Comparison of ENCODE assay signal across 19 cellular contexts in the genomic region with DNA sequence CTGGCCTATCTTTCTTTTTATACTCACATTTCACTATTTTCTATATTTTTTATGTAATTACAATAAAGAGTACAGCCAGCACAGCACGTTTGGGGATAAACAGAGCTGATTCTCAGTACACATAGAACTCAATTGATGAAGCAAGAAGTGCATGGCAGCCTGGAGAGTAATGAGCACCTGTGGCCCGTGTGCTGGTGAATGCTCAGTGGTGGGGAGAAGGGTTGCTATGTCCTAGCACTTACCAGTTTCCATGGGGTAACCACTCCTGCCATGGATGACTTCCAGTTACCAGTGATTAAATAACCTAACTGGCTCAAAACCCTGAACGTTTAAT.
DNase-seq lines count a peak whose midpoint lies in the region; ATAC-seq, FAIRE-seq and TF ChIP-seq lines count a peak whose summit lies in the region.
"Had no signal": no experiment of that assay in that cellular context is flagged by ENCODE, and none has a peak within 500 bp of the region (broad histone marks: within the 10 kb centered on the region; RNA-seq: fewer than 3 reads in every experiment).

No MANE protein-coding gene starts in this region.

- H3K9me3 ChIP-seq in breast epithelium, result no peaks in the 10 kb centered on the region
- peaks cover 3% of the 10 kb centered on the region for H3K9me3 ChIP-seq in astrocyte (ENCODE audit: insufficient read depth, low read depth, low read length)
- no peaks in the 10 kb centered on the region for H3K9me3 ChIP-seq in mesodermal cell (ENCODE audit: control insufficient read depth, low read length)
- H3K9me3 ChIP-seq: prostate gland had no signal

- H3K36me3 ChIP-seq in breast epithelium, result no peaks in the 10 kb centered on the region
- no peaks in the 10 kb centered on the region for H3K36me3 ChIP-seq in astrocyte (ENCODE audit: insufficient read depth, low read length)
- H3K36me3 ChIP-seq in mesodermal cell (ENCODE audit: control insufficient read depth, insufficient read depth, low read length), result no peaks in the 10 kb centered on the region
- H3K36me3 ChIP-seq: prostate gland, SJCRH30 had no signal

- peak overlapping the region; percentile 70 for H2AFZ ChIP-seq in astrocyte (ENCODE audit: low read depth, low read length)

- no peak for FAIRE-seq in astrocyte (lab: Jason Lieb, UNC)
- FAIRE-seq: A204.1, K562 had no signal

- H3K27me3 ChIP-seq in breast epithelium (no peaks in the 10 kb centered on the region), astrocyte (ENCODE audit: insufficient read depth, low read length) (no peaks in the 10 kb centered on the region)

- H3K4me3 Mint-ChIP-seq in MCF 10A (ENCODE audit: unreplicated experiment), result no peak overlapping the region
- no peak overlapping the region for H3K4me3 Mint-ChIP-seq in astrocyte (ENCODE audit: unreplicated experiment)
- H3K4me3 Mint-ChIP-seq in type B pancreatic cell, result no peak overlapping the region
- H3K4me3 Mint-ChIP-seq: T-helper 1 cell treated with Interleukin-12 subunit alpha and Interleukin-12 subunit beta and Interleukin-4 antibody, amounts not matched to agents 30 μg/mL and 1 μg/mL, for 36 hours had no signal

- no peak for DNase-seq in breast epithelium (ENCODE audit: low spot score in 2 of 2)
- DNase-seq in MCF 10A (ENCODE audit: unreplicated experiment), result no peak
- no peak for DNase-seq in astrocyte (ENCODE audit: low read depth)
- no peak for DNase-seq in type B pancreatic cell (ENCODE audit: extremely low spot score, unreplicated experiment)
- no peak for DNase-seq in NCI-H2171 treated with DMSO at 0.1 percent for 48 hours (lab: John Stamatoyannopoulos, UW)
- no peak for DNase-seq in NCI-H1417 treated with DMSO at 0.1 percent for 48 hours (lab: John Stamatoyannopoulos, UW)
- DNase-seq: activated CD8-positive, alpha-beta memory T cell treated with anti-CD3 and anti-CD28 coated beads, Interleukin-2, amount 50 U/mL, for 48 hours; activated effector memory CD4-positive, alpha-beta T cell treated with Interleukin-2 at 50 U/mL for 16 hours; NCI-H774; PC-3; stimulated activated CD4-positive, alpha-beta T cell treated with anti-CD3 and anti-CD28 coated beads, Interleukin-12 subunit alpha, Interleukin-12 subunit beta, amount 100 ng/mL, for 4 hours had no signal

- H3K4me2 ChIP-seq in astrocyte (ENCODE audit: low read length), result peak overlapping the region; percentile 82

- H3K9ac ChIP-seq in astrocyte (ENCODE audit: low read length), result peak overlapping the region; percentile 72

- POLR2A ChIA-PET in MCF 10A (lab: Yijun Ruan, JAX), result no interaction called here

- H3K27ac ChIP-seq in breast epithelium (peak overlapping the region; percentile 68 to 76), astrocyte (ENCODE audit: low read depth, low read length) (peak overlapping the region; percentile 92), mesodermal cell (ENCODE audit: low read depth, low read length, severe bottlenecking) (peak overlapping the region; percentile 74)
- H3K27ac ChIP-seq: prostate gland, SJCRH30 had no signal

- TF ChIP-seq POLR2A in breast epithelium (IDR thresholded peaks at IDR 0.05), result no peak

- WGBS in mesodermal cell (ENCODE audit: insufficient coverage in 2 of 2), 2 experiments, result 13% methylated on average over 1 of the region's 3 CpGs; no CpG with 5 or more reads in 1 of the 2 experiments

- no peak for ATAC-seq in HG03469 (IDR thresholded peaks at IDR 0.05; ENCODE audit: unreplicated experiment)

- H3K27ac Mint-ChIP-seq in MCF 10A (ENCODE audit: low read depth, unreplicated experiment) (no peak overlapping the region), astrocyte (ENCODE audit: unreplicated experiment) (peak overlapping the region; percentile 98), type B pancreatic cell (peak overlapping the region; percentile 95)
- H3K27ac Mint-ChIP-seq: CD14-positive monocyte; T-helper 1 cell treated with Interleukin-12 subunit alpha and Interleukin-12 subunit beta and Interleukin-4 antibody, amounts not matched to agents 30 μg/mL and 1 μg/mL, for 36 hours had no signal

- no peaks in the 10 kb centered on the region for H3K9me3 Mint-ChIP-seq in MCF 10A (ENCODE audit: unreplicated experiment)
- H3K9me3 Mint-ChIP-seq in astrocyte (ENCODE audit: unreplicated experiment), result peaks cover 7% of the 10 kb centered on the region
- H3K9me3 Mint-ChIP-seq in type B pancreatic cell, result peaks cover 10% of the 10 kb centered on the region

- no peaks in the 10 kb centered on the region for H4K20me1 ChIP-seq in astrocyte (ENCODE audit: insufficient read depth, low read length)

- H3K4me3 ChIP-seq in breast epithelium (no peak overlapping the region), astrocyte (ENCODE audit: insufficient read depth, low read depth, low read length) (peak overlapping the region; percentile 23), mesodermal cell (ENCODE audit: extremely low read depth, insufficient read depth, low read length, poor library complexity, severe bottlenecking) (no peak overlapping the region)
- H3K4me3 ChIP-seq: K562, prostate gland, SJCRH30 had no signal

- peaks cover 0 to 9% of the 10 kb centered on the region in 2 donors for H3K4me1 ChIP-seq in breast epithelium
- H3K4me1 ChIP-seq in astrocyte (ENCODE audit: insufficient read depth, low read length), result peaks cover 23% of the 10 kb centered on the region
- H3K4me1 ChIP-seq in mesodermal cell (ENCODE audit: control insufficient read depth, insufficient read depth, low read length, poor library complexity, severe bottlenecking), result peaks cover 6% of the 10 kb centered on the region
- H3K4me1 ChIP-seq: prostate gland had no signal

- CTCF ChIA-PET in MCF 10A (lab: Yijun Ruan, JAX), result interaction anchor here (1.2 kb wide), 1 partner anchor 12 kb away, joined by 3 read pairs; no protein-coding TSS in a partner anchor

- H3K4me1 Mint-ChIP-seq in MCF 10A (ENCODE audit: insufficient read depth, unreplicated experiment) (peaks cover 9% of the 10 kb centered on the region), astrocyte (ENCODE audit: low read depth, unreplicated experiment) (peaks cover 17% of the 10 kb centered on the region), type B pancreatic cell (ENCODE audit: unreplicated experiment) (peaks cover 15% of the 10 kb centered on the region)

- H3K79me2 ChIP-seq in astrocyte (ENCODE audit: insufficient read depth, low read length), result no peaks in the 10 kb centered on the region

- TF ChIP-seq CTCF in breast epithelium (IDR thresholded peaks at IDR 0.05) (peak in 2 of 3 donors; percentile 29 to 38), MCF 10A (IDR thresholded peaks at IDR 0.05; ENCODE audit: unreplicated experiment) (no peak), astrocyte (IDR thresholded peaks at IDR 0.05; ENCODE audit: insufficient read depth, low read depth, low read length) (no peak), type B pancreatic cell (conservative IDR thresholded peaks at IDR 0.05) (peak; percentile 65)

- no TSS peak for BruUV-seq in MCF 10A (replicated peaks; lab: Mats Ljungman, UMichigan)

- intact Hi-C loops in breast epithelium (cut with DNase I; ENCODE audit: low total_unique reads) (no loop called here), MCF 10A (cut with micrococcal nuclease) (no loop called here)

- H3K36me3 Mint-ChIP-seq in MCF 10A (ENCODE audit: insufficient read depth, unreplicated experiment) (no peaks in the 10 kb centered on the region), astrocyte (ENCODE audit: low read depth, unreplicated experiment) (no peaks in the 10 kb centered on the region), type B pancreatic cell (no peaks in the 10 kb centered on the region)
- H3K36me3 Mint-ChIP-seq: CD14-positive monocyte had no signal

- peaks cover 11% of the 10 kb centered on the region for H3K27me3 Mint-ChIP-seq in MCF 10A (ENCODE audit: insufficient read depth, unreplicated experiment)
- H3K27me3 Mint-ChIP-seq in astrocyte (ENCODE audit: low read depth, unreplicated experiment), result peaks cover 4% of the 10 kb centered on the region
- peaks cover 6% of the 10 kb centered on the region for H3K27me3 Mint-ChIP-seq in type B pancreatic cell

Comparison
In these comparisons a context has a peak if more than half of its experiments do, and no peak if none do; other contexts are left out.
1. CTCF ChIP-seq: peak in breast epithelium (2 of 3) and type B pancreatic cell (single experiment); none in MCF 10A (single experiment) and astrocyte (single experiment).
2. Peak in every context shown above with its lines, with median percentiles within 50 percentile points of each other: H3K27ac ChIP-seq.